In genomic region chr14:75341639-75342038, GRCh38 we compare ENCODE assay signal across 1 cellular context.
TF ChIP-seq lines count a peak whose summit lies in the region.

No MANE protein-coding gene starts in this region.

TF ChIP-seq in liver, 16 proteins besides CTCF, POLR2A, EP300 and RAD21 (continued from another document):
- TF ChIP-seq ZBTB33 (IDR thresholded peaks at IDR 0.05) (no peak), NR2F2 (IDR thresholded peaks at IDR 0.05) (no peak), HNF4G (IDR thresholded peaks at IDR 0.05) (no peak), FOXA1 (IDR thresholded peaks at IDR 0.05) (no peak)
- TF ChIP-seq, protein P1, sequence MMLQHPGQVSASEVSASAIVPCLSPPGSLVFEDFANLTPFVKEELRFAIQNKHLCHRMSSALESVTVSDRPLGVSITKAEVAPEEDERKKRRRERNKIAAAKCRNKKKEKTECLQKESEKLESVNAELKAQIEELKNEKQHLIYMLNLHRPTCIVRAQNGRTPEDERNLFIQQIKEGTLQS (IDR thresholded peaks at IDR 0.05): no peak
TF ChIP-seq in liver: peak in this region for 0.
